In the genomic region with DNA sequence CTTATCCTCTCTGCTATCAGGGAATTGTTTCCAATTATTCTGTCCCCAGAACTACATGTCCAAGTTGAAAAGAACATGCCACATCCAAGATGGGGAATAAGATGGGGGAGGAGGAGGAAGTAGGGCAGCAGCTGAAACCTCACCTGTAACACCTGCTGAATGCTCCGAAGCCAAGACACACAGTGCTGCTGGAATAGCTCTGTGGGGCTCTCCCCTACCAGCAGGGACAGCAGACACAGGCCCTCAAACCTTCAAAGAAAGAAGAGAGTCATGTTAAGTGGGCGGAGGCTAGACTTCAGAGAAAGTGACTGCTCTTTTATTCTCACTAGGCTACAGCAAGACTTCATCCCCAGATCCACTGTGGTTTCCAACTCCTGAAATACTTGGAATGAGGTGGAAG, we compare ENCODE assay signal across 22 cellular contexts. TPM values are rescaled to one million over a fixed set of nuclear protein-coding genes. Genes with fewer than 3 reads are reported as not detected.
DNase-seq lines count a peak whose midpoint lies in the region; ATAC-seq and TF ChIP-seq lines count a peak whose summit lies in the region.
"Had no signal": no experiment of that assay in that cellular context is flagged by ENCODE, and none has a peak within 500 bp of the region (broad histone marks: within the 10 kb centered on the region; RNA-seq: fewer than 3 reads in every experiment).

No MANE protein-coding gene starts in this region.

- DNase-seq in activated naive CD4-positive, alpha-beta T cell treated with anti-CD3 and anti-CD28 coated beads, Interleukin-2, amount 50 U/mL, for 72 hours (ENCODE audit: low spot score in 2 of 2), result no peak
- DNase-seq in activated naive CD4-positive, alpha-beta T cell treated with anti-CD3 and anti-CD28 coated beads for 36 hours, result no peak
- DNase-seq in activated naive CD8-positive, alpha-beta T cell treated with anti-CD3 and anti-CD28 coated beads, Interleukin-2, amount 50 U/mL, for 24 hours, result no peak
- DNase-seq in omental fat pad (ENCODE audit: low spot score), result no peak
- DNase-seq in DMS 273 (lab: John Stamatoyannopoulos, UW; ENCODE audit: unreplicated experiment), result no peak
- no peak for DNase-seq in caudate nucleus (lab: John Stamatoyannopoulos, UW)
- DNase-seq: BE2C, DMS79 treated with DMSO at 0.1 percent for 48 hours, H7, HFFc6, Karpas-422, NCI-H1436, NCI-H187 treated with DMSO at 0.1 percent for 48 hours, NCI-H2107, NCI-H2227 treated with DMSO at 0.1 percent for 48 hours, NCI-H510A, NCI-H748 treated with DMSO at 0.1 percent for 48 hours, PC-9, RPMI8226, SHP77 had no signal

- H3K36me3 Mint-ChIP-seq in activated naive CD4-positive, alpha-beta T cell treated with anti-CD3 and anti-CD28 coated beads, Interleukin-2, amount 50 U/mL, for 72 hours, result peaks cover 10 to 51% of the 10 kb centered on the region in 2 donors
- peaks cover 45% of the 10 kb centered on the region for H3K36me3 Mint-ChIP-seq in activated naive CD4-positive, alpha-beta T cell treated with anti-CD3 and anti-CD28 coated beads for 36 hours (ENCODE audit: low read depth)
- peaks cover 61% of the 10 kb centered on the region for H3K36me3 Mint-ChIP-seq in activated naive CD8-positive, alpha-beta T cell treated with anti-CD3 and anti-CD28 coated beads, Interleukin-2, amount 50 U/mL, for 24 hours (ENCODE audit: low read depth)

- H3K4me1 Mint-ChIP-seq in activated naive CD4-positive, alpha-beta T cell treated with anti-CD3 and anti-CD28 coated beads for 36 hours (ENCODE audit: low read depth), result peaks cover 36% of the 10 kb centered on the region
- H3K4me1 Mint-ChIP-seq in activated naive CD8-positive, alpha-beta T cell treated with anti-CD3 and anti-CD28 coated beads, Interleukin-2, amount 50 U/mL, for 24 hours, result peaks cover 26% of the 10 kb centered on the region

- ATAC-seq in activated naive CD4-positive, alpha-beta T cell treated with anti-CD3 and anti-CD28 coated beads, Interleukin-2, amount 50 U/mL, for 72 hours, result peak in 1 of 2 donors; percentile 50
- peak; percentile 24 for ATAC-seq in activated naive CD8-positive, alpha-beta T cell treated with anti-CD3 and anti-CD28 coated beads, Interleukin-2, amount 50 U/mL, for 24 hours
- ATAC-seq in omental fat pad (ENCODE audit: low FRiP score) (peak; percentile 5), GM18511 (IDR thresholded peaks at IDR 0.05; ENCODE audit: unreplicated experiment) (no peak)

- CTCF ChIA-PET in activated naive CD4-positive, alpha-beta T cell treated with anti-CD3 and anti-CD28 coated beads for 36 hours (lab: Charles Lee), result no interaction called here

- no peaks in the 10 kb centered on the region for H3K27me3 Mint-ChIP-seq in activated naive CD4-positive, alpha-beta T cell treated with anti-CD3 and anti-CD28 coated beads for 36 hours (ENCODE audit: low read depth)
- H3K27me3 Mint-ChIP-seq in activated naive CD8-positive, alpha-beta T cell treated with anti-CD3 and anti-CD28 coated beads, Interleukin-2, amount 50 U/mL, for 24 hours, result no peaks in the 10 kb centered on the region

- H3K27ac ChIP-seq in caudate nucleus (ENCODE audit: low read depth, low read length), result no peak overlapping the region
- H3K27ac ChIP-seq: PC-9 had no signal

- TF ChIP-seq CTCF in omental fat pad (IDR thresholded peaks at IDR 0.05), result no peak

- H3K27ac Mint-ChIP-seq in activated naive CD4-positive, alpha-beta T cell treated with anti-CD3 and anti-CD28 coated beads, Interleukin-2, amount 50 U/mL, for 72 hours, result peak overlapping the region; percentile 7 to 45
- no peak overlapping the region for H3K27ac Mint-ChIP-seq in activated naive CD4-positive, alpha-beta T cell treated with anti-CD3 and anti-CD28 coated beads for 36 hours
- no peak overlapping the region for H3K27ac Mint-ChIP-seq in activated naive CD8-positive, alpha-beta T cell treated with anti-CD3 and anti-CD28 coated beads, Interleukin-2, amount 50 U/mL, for 24 hours
- H3K27ac Mint-ChIP-seq: HFFc6 had no signal

- intact Hi-C loops in activated naive CD4-positive, alpha-beta T cell treated with anti-CD3 and anti-CD28 coated beads for 36 hours (cut with micrococcal nuclease), result no loop called here

- H3K4me3 Mint-ChIP-seq in activated naive CD4-positive, alpha-beta T cell treated with anti-CD3 and anti-CD28 coated beads for 36 hours, result no peak overlapping the region
- no peak overlapping the region for H3K4me3 Mint-ChIP-seq in activated naive CD8-positive, alpha-beta T cell treated with anti-CD3 and anti-CD28 coated beads, Interleukin-2, amount 50 U/mL, for 24 hours
- H3K4me3 Mint-ChIP-seq: HFFc6 had no signal

- H3K9me3 Mint-ChIP-seq in activated naive CD4-positive, alpha-beta T cell treated with anti-CD3 and anti-CD28 coated beads, Interleukin-2, amount 50 U/mL, for 72 hours, result no peaks in the 10 kb centered on the region
- no peaks in the 10 kb centered on the region for H3K9me3 Mint-ChIP-seq in activated naive CD4-positive, alpha-beta T cell treated with anti-CD3 and anti-CD28 coated beads for 36 hours
- no peaks in the 10 kb centered on the region for H3K9me3 Mint-ChIP-seq in activated naive CD8-positive, alpha-beta T cell treated with anti-CD3 and anti-CD28 coated beads, Interleukin-2, amount 50 U/mL, for 24 hours
- H3K9me3 Mint-ChIP-seq: HFFc6 had no signal

RNA-seq across cellular contexts. Expression of gene PELP1, which starts 13.2 kb away (rescaled TPM):
- 100 to 1,000 TPM in 1 of 2 donors, 10 to 100 TPM in 1; 99.1 to 126 TPM for total RNA-seq in activated naive CD4-positive, alpha-beta T cell treated with anti-CD3 and anti-CD28 coated beads, Interleukin-2, amount 50 U/mL, for 72 hours
- 10 to 100 TPM; 79.0 to 91.2 TPM for total RNA-seq in activated naive CD4-positive, alpha-beta T cell treated with anti-CD3 and anti-CD28 coated beads for 36 hours
- 10 to 100 TPM; 13.1 to 24.4 (median 15.0) TPM for total RNA-seq in omental fat pad

RNA-seq across cellular contexts. Expression of gene ARRB2, which starts 19.7 kb away (rescaled TPM):
- 100 to 1,000 TPM; 209 to 271 TPM for total RNA-seq in activated naive CD4-positive, alpha-beta T cell treated with anti-CD3 and anti-CD28 coated beads, Interleukin-2, amount 50 U/mL, for 72 hours
- total RNA-seq in activated naive CD4-positive, alpha-beta T cell treated with anti-CD3 and anti-CD28 coated beads for 36 hours, result 100 to 1,000 TPM; 169 to 174 TPM
- total RNA-seq in omental fat pad, result 100 to 1,000 TPM in 1 of 4 donors, 10 to 100 TPM in 3; 43.4 to 111 (median 78.6) TPM

RNA-seq across cellular contexts. Expression of gene MED11, which starts 40.5 kb away (rescaled TPM):
- 10 to 100 TPM; 22.8 to 24.5 TPM for total RNA-seq in activated naive CD4-positive, alpha-beta T cell treated with anti-CD3 and anti-CD28 coated beads, Interleukin-2, amount 50 U/mL, for 72 hours
- 10 to 100 TPM; 15.9 to 17.1 TPM for total RNA-seq in activated naive CD4-positive, alpha-beta T cell treated with anti-CD3 and anti-CD28 coated beads for 36 hours
- 10 to 100 TPM; 21.6 to 27.5 (median 26.7) TPM for total RNA-seq in omental fat pad

RNA-seq across cellular contexts. Expression of gene ZMYND15, which starts 48.9 kb away (rescaled TPM):
- under 1 TPM; 0.29 to 0.36 TPM for total RNA-seq in activated naive CD4-positive, alpha-beta T cell treated with anti-CD3 and anti-CD28 coated beads, Interleukin-2, amount 50 U/mL, for 72 hours
- total RNA-seq in activated naive CD4-positive, alpha-beta T cell treated with anti-CD3 and anti-CD28 coated beads for 36 hours, result under 1 TPM in 1 of 2 experiments, not detected in 1; 0.17 TPM
- 1 to 10 TPM in 2 of 4 donors, under 1 TPM in 1, not detected in 1; 0.46 to 4.1 (median 1.9) TPM for total RNA-seq in omental fat pad
- total RNA-seq: HFFc6, M059J had no signal

RNA-seq across cellular contexts. Expression of gene CXCL16, which starts 49.0 kb away (rescaled TPM):
- 1 to 10 TPM; 4.9 to 6.1 TPM for total RNA-seq in activated naive CD4-positive, alpha-beta T cell treated with anti-CD3 and anti-CD28 coated beads, Interleukin-2, amount 50 U/mL, for 72 hours
- total RNA-seq in activated naive CD4-positive, alpha-beta T cell treated with anti-CD3 and anti-CD28 coated beads for 36 hours, result 1 to 10 TPM; 2.0 to 2.3 TPM
- total RNA-seq in omental fat pad, result 10 to 100 TPM; 16.6 to 92.1 (median 26.5) TPM

Comparison
In these comparisons a context has a peak if more than half of its experiments do, and no peak if none do; other contexts are left out.
1. H3K27ac Mint-ChIP-seq: peak in activated naive CD4-positive, alpha-beta T cell treated with anti-CD3 and anti-CD28 coated beads, Interleukin-2, amount 50 U/mL, for 72 hours (2 of 2); none in activated naive CD4-positive, alpha-beta T cell treated with anti-CD3 and anti-CD28 coated beads for 36 hours (single experiment) and activated naive CD8-positive, alpha-beta T cell treated with anti-CD3 and anti-CD28 coated beads, Interleukin-2, amount 50 U/mL, for 24 hours (single experiment).